In genomic region chr9:35882265-35882848, GRCh38 we compare ENCODE assay signal across 8 cellular contexts. TPM values are rescaled to one million over a fixed set of nuclear protein-coding genes. Genes with fewer than 3 reads are reported as not detected.
DNase-seq lines count a peak whose midpoint lies in the region; ATAC-seq and TF ChIP-seq lines count a peak whose summit lies in the region.

No MANE protein-coding gene starts in this region.

- no peaks in the 10 kb centered on the region for H3K36me3 Mint-ChIP-seq in activated CD4-positive, alpha-beta memory T cell treated with anti-CD3 and anti-CD28 coated beads, Interleukin-2, amount 10 ng/mL, durations not matched to agents 7 days and 5 days (ENCODE audit: low read depth)
- H3K36me3 Mint-ChIP-seq in stimulated activated memory B cell treated with anti-CD40 and anti-IgM and Interleukin-4, amounts not matched to agents 10 μg/mL and 1 μg/mL and 100 μg/mL, for 72 hours = peaks cover 6% of the 10 kb centered on the region

- H3K27ac Mint-ChIP-seq in activated CD4-positive, alpha-beta memory T cell treated with anti-CD3 and anti-CD28 coated beads, Interleukin-2, amount 10 ng/mL, durations not matched to agents 7 days and 5 days = no peak overlapping the region
- no peak overlapping the region for H3K27ac Mint-ChIP-seq in stimulated activated memory B cell treated with anti-CD40 and anti-IgM and Interleukin-4, amounts not matched to agents 10 μg/mL and 1 μg/mL and 100 μg/mL, for 72 hours

- H4K20me1 ChIP-seq in HCT116 (ENCODE audit: insufficient read depth) = no peaks in the 10 kb centered on the region

- no peaks in the 10 kb centered on the region for H3K27me3 ChIP-seq in HCT116 (ENCODE audit: insufficient read depth, low read length)

- H3K27ac ChIP-seq in HCT116 (ENCODE audit: low read depth, low read length) = no peak overlapping the region

- TF ChIP-seq RAD21 in HCT116 (IDR thresholded peaks at IDR 0.05; ENCODE audit: low read depth) = peak; percentile 88

- H3K9me2 ChIP-seq in HCT116 (ENCODE audit: insufficient read depth) = no peaks in the 10 kb centered on the region

- H3K4me2 ChIP-seq in HCT116 (ENCODE audit: low read length) = peak overlapping the region; percentile 32

- H3K4me3 Mint-ChIP-seq in activated CD4-positive, alpha-beta memory T cell treated with anti-CD3 and anti-CD28 coated beads, Interleukin-2, amount 10 ng/mL, durations not matched to agents 7 days and 5 days = no peak overlapping the region
- no peak overlapping the region for H3K4me3 Mint-ChIP-seq in stimulated activated memory B cell treated with anti-CD40 and anti-IgM and Interleukin-4, amounts not matched to agents 10 μg/mL and 1 μg/mL and 100 μg/mL, for 72 hours

- no TSS peak for BruUV-seq in HCT116 (replicated peaks; lab: Mats Ljungman, UMichigan)

- H3K9ac ChIP-seq in HCT116 (ENCODE audit: low read length) = no peak overlapping the region

- H3K9me3 ChIP-seq in HCT116 (ENCODE audit: control insufficient read depth in 1 of 2, insufficient read depth in 1 of 2, low read depth in 1 of 2, low read length in 2 of 2) = no peaks in the 10 kb centered on the region

- peak overlapping the region; percentile 93 for H2AFZ ChIP-seq in HCT116 (ENCODE audit: low read depth, low read length, poor library complexity, severe bottlenecking)

- ATAC-seq in HCT116 = peak; percentile 95
- ATAC-seq in stimulated activated memory B cell treated with anti-CD40 and anti-IgM and Interleukin-4, amounts not matched to agents 10 μg/mL and 1 μg/mL and 100 μg/mL, for 72 hours = no peak

- CTCF ChIA-PET in HCT116 (lab: Charles Lee) = interaction anchor here (0.7 to 2.6 kb wide), 31 partner anchors 10 to 361 kb away, joined by 3 to 50 read pairs (median 6); partner anchors contain the start of genes CREB3, FAM221B, HINT2 and HRCT1
- CTCF ChIA-PET in activated CD4-positive, alpha-beta memory T cell treated with anti-CD3 and anti-CD28 coated beads, Interleukin-2, amount 10 ng/mL, durations not matched to agents 7 days and 5 days (lab: Charles Lee) = interaction anchor here (0.6 to 1.7 kb wide), 29 partner anchors 9 to 270 kb away, joined by 3 to 54 read pairs (median 4); partner anchors contain the start of genes FAM221B, GBA2, RGP1 and TLN1

- no peak for TF ChIP-seq POLR2A in HCT116 (IDR thresholded peaks at IDR 0.05; ENCODE audit: borderline replicate concordance, extremely low read depth, insufficient read depth, insufficient read length)

- H3K36me3 ChIP-seq in HCT116 (ENCODE audit: control insufficient read depth in 1 of 2, insufficient read depth in 2 of 2, low read length in 2 of 2) = no peaks in the 10 kb centered on the region

- no peaks in the 10 kb centered on the region for H3K79me2 ChIP-seq in HCT116 (ENCODE audit: insufficient read depth, low read length)

- peaks cover 29% of the 10 kb centered on the region for H3K27me3 Mint-ChIP-seq in activated CD4-positive, alpha-beta memory T cell treated with anti-CD3 and anti-CD28 coated beads, Interleukin-2, amount 10 ng/mL, durations not matched to agents 7 days and 5 days
- peaks cover 15% of the 10 kb centered on the region for H3K27me3 Mint-ChIP-seq in stimulated activated memory B cell treated with anti-CD40 and anti-IgM and Interleukin-4, amounts not matched to agents 10 μg/mL and 1 μg/mL and 100 μg/mL, for 72 hours

- RAD21 ChIA-PET in HCT116 (lab: Charles Lee; ENCODE audit: low non-redundant PET in 1 of 2, low total read pairs in 2 of 2, uncharacterized antibody in 2 of 2, unreplicated experiment in 2 of 2) = interaction anchor here (0.8 to 1.4 kb wide), 5 partner anchors 56 to 186 kb away, joined by 3 to 11 read pairs (median 4); no protein-coding TSS in a partner anchor

- intact Hi-C loops in HCT116 (cut with micrococcal nuclease) = loop anchor here (1.0 kb wide), 2 partner anchors 56 to 92 kb away; no protein-coding TSS in a partner anchor

- peaks cover 6% of the 10 kb centered on the region for H3K9me3 Mint-ChIP-seq in activated CD4-positive, alpha-beta memory T cell treated with anti-CD3 and anti-CD28 coated beads, Interleukin-2, amount 10 ng/mL, durations not matched to agents 7 days and 5 days
- peaks cover 6% of the 10 kb centered on the region for H3K9me3 Mint-ChIP-seq in stimulated activated memory B cell treated with anti-CD40 and anti-IgM and Interleukin-4, amounts not matched to agents 10 μg/mL and 1 μg/mL and 100 μg/mL, for 72 hours

- peaks cover 0 to 3% of the 10 kb centered on the region in 2 experiments; a peak in 1 of 4 replicates for H3K4me1 ChIP-seq in HCT116 (ENCODE audit: control insufficient read depth in 1 of 2, insufficient read depth in 2 of 2, low read length in 2 of 2)

- POLR2A ChIA-PET in HCT116 (lab: Charles Lee) = interaction anchor here (0.7 kb wide), 1 partner anchor 68 kb away, joined by 3 read pairs; the partner anchor contains the start of gene HINT2
- POLR2A ChIA-PET in activated CD4-positive, alpha-beta memory T cell treated with anti-CD3 and anti-CD28 coated beads, Interleukin-2, amount 10 ng/mL, durations not matched to agents 7 days and 5 days (lab: Charles Lee) = interaction anchor here (1.0 to 1.1 kb wide), 3 partner anchors 8 to 142 kb away, joined by 3 to 4 read pairs (median 4); no protein-coding TSS in a partner anchor

- H3K4me3 ChIP-seq in HCT116 (replicated peaks in 1 of 2; ENCODE audit: low read depth in 1 of 2, low read length in 2 of 2) = no peak overlapping the region

- peak; percentile 47 for DNase-seq in AG09319 (ENCODE audit: extremely low read depth, low read depth)
- DNase-seq in HCT116 (ENCODE audit: low read depth, low spot score) = peak; percentile 71
- DNase-seq in NCI-H748 treated with DMSO at 0.1 percent for 48 hours (lab: John Stamatoyannopoulos, UW) = peak; percentile 50
- peak; percentile 80 for DNase-seq in activated CD4-positive, alpha-beta memory T cell treated with anti-CD3 and anti-CD28 coated beads, Interleukin-2, amount 10 ng/mL, durations not matched to agents 7 days and 5 days
- DNase-seq in effector CD4-positive, alpha-beta T cell = peak; percentile 83
- peak; percentile 91 for DNase-seq in medulla oblongata (ENCODE audit: extremely low spot score)
- DNase-seq in stimulated activated CD8-positive, alpha-beta memory T cell treated with anti-CD3 and anti-CD28 coated beads, Interleukin-15, amount 100 ng/mL, for 1 hour (ENCODE audit: low read depth) = peak; percentile 73

- TF ChIP-seq CTCF in AG09319 (IDR thresholded peaks at IDR 0.05; ENCODE audit: low read depth, low read length) (peak; percentile 100), HCT116 (IDR thresholded peaks at IDR 0.05 in 2 of 3, conservative IDR thresholded peaks at IDR 0.05 in 1 of 3; ENCODE audit: borderline replicate concordance in 1 of 3, insufficient read depth in 1 of 3, low read depth in 2 of 3, low read length in 2 of 3) (peak; percentile 93 to 99 (median 97))

- H3K4me1 Mint-ChIP-seq in activated CD4-positive, alpha-beta memory T cell treated with anti-CD3 and anti-CD28 coated beads, Interleukin-2, amount 10 ng/mL, durations not matched to agents 7 days and 5 days = no peaks in the 10 kb centered on the region
- no peaks in the 10 kb centered on the region for H3K4me1 Mint-ChIP-seq in stimulated activated memory B cell treated with anti-CD40 and anti-IgM and Interleukin-4, amounts not matched to agents 10 μg/mL and 1 μg/mL and 100 μg/mL, for 72 hours

TF ChIP-seq in HCT116, 20 proteins besides CTCF, POLR2A, EP300 and RAD21:
- peak; percentile 19 for TF ChIP-seq YY1 (IDR thresholded peaks at IDR 0.05; ENCODE audit: extremely low read depth, insufficient replicate concordance, low read depth, low read length)
- TF ChIP-seq CBX3 (IDR thresholded peaks at IDR 0.05; ENCODE audit: low read depth) = 0 out of 2 replicates have a peak, but pooled peaks have one; percentile 42
- TF ChIP-seq POLR2AphosphoS5 (IDR thresholded peaks at IDR 0.05; ENCODE audit: low read depth, low read length) = no peak
- TF ChIP-seq CEBPB (IDR thresholded peaks at IDR 0.05; ENCODE audit: low read depth) = no peak

RNA-seq across cellular contexts. Expression of gene OR13J1, which starts 12.2 kb away (rescaled TPM):
- not detected for total RNA-seq in HCT116 (2021; ENCODE audit: unreplicated experiment)
- polyA plus RNA-seq in HCT116 (2012) = 0.06 TPM in 1 of 2 replicates, not detected in the other
- not detected for total RNA-seq in activated CD4-positive, alpha-beta memory T cell treated with anti-CD3 and anti-CD28 coated beads, Interleukin-2, amount 10 ng/mL, durations not matched to agents 7 days and 5 days

RNA-seq across cellular contexts. Expression of gene HRCT1, which starts 23.6 kb away (rescaled TPM):
- total RNA-seq in HCT116 (2021; ENCODE audit: unreplicated experiment) = 0.32 TPM
- 0.81 and 1.1 TPM in 2 replicates for polyA plus RNA-seq in HCT116 (2012)
- total RNA-seq in activated CD4-positive, alpha-beta memory T cell treated with anti-CD3 and anti-CD28 coated beads, Interleukin-2, amount 10 ng/mL, durations not matched to agents 7 days and 5 days = not detected

RNA-seq across cellular contexts. Expression of gene SPAAR, which starts 26.9 kb away (rescaled TPM):
- not detected for total RNA-seq in HCT116 (2021; ENCODE audit: unreplicated experiment)
- 0.05 TPM in 1 of 2 replicates, not detected in the other for polyA plus RNA-seq in HCT116 (2012)
- not detected for total RNA-seq in activated CD4-positive, alpha-beta memory T cell treated with anti-CD3 and anti-CD28 coated beads, Interleukin-2, amount 10 ng/mL, durations not matched to agents 7 days and 5 days

RNA-seq across cellular contexts. Expression of gene TMEM8B, which starts 53.3 kb away (rescaled TPM):
- 7.2 TPM for total RNA-seq in HCT116 (2021; ENCODE audit: unreplicated experiment)
- polyA plus RNA-seq in HCT116 (2012) = 7.1 and 7.2 TPM in 2 replicates
- total RNA-seq in activated CD4-positive, alpha-beta memory T cell treated with anti-CD3 and anti-CD28 coated beads, Interleukin-2, amount 10 ng/mL, durations not matched to agents 7 days and 5 days = 1 to 10 TPM; 3.1 to 3.2 TPM

RNA-seq across cellular contexts. Expression of gene FAM221B, which starts 53.8 kb away (rescaled TPM):
- total RNA-seq in HCT116 (2021; ENCODE audit: unreplicated experiment) = not detected
- not detected in 2 replicates for polyA plus RNA-seq in HCT116 (2012)
- not detected for total RNA-seq in activated CD4-positive, alpha-beta memory T cell treated with anti-CD3 and anti-CD28 coated beads, Interleukin-2, amount 10 ng/mL, durations not matched to agents 7 days and 5 days
